16 cellular contexts compared by ENCODE assay signal in genomic region chr21:36732761-36733160, GRCh38. TPM values are rescaled to one million over a fixed set of nuclear protein-coding genes. Genes with fewer than 3 reads are reported as not detected.
A peak's percentile ranks its signal among the peaks of the same experiment; 100 is the strongest.
DNase-seq lines count a peak whose midpoint lies in the region; ATAC-seq and TF ChIP-seq lines count a peak whose summit lies in the region.
"Had no signal": no experiment of that assay in that cellular context is flagged by ENCODE, and none has a peak within 500 bp of the region (broad histone marks: within the 10 kb centered on the region; RNA-seq: fewer than 3 reads in every experiment).

No MANE protein-coding gene starts in this region.

- 89 to 95% methylated on average over 5 to 7 of the region's 7 CpGs for WGBS in endodermal cell (ENCODE audit: insufficient coverage in 1 of 2, insufficient read length in 1 of 2), 2 experiments

- CTCF ChIA-PET in RWPE1 (lab: Yijun Ruan, JAX) = interaction anchor here (0.6 kb wide), 1 partner anchor 106 kb away, joined by 3 read pairs; no protein-coding TSS in a partner anchor

- no peak overlapping the region for H3K4me3 ChIP-seq in endodermal cell (ENCODE audit: low read length)
- H3K4me3 ChIP-seq: BLaER1 treated with 17β-estradiol and CSF1 and Interleukin-3, amounts not matched to agents 10 nM and 100 nM had no signal

- H3K4me1 ChIP-seq in endodermal cell (ENCODE audit: control insufficient read depth, insufficient read depth, low read length) = no peaks in the 10 kb centered on the region

- DNase-seq in ELF-1 (ENCODE audit: low read depth, low spot score) = peak; percentile 60
- no peak for DNase-seq in RWPE1 (ENCODE audit: low spot score)
- DNase-seq in endodermal cell = peak; percentile 35
- DNase-seq in osteocyte (ENCODE audit: extremely low spot score, unreplicated experiment) = peak; percentile 81
- no peak for DNase-seq in SIG-M5 treated with dmso at 0.1 percent for 504 hours (lab: John Stamatoyannopoulos, UW; ENCODE audit: unreplicated experiment)
- no peak for DNase-seq in SKM-1 treated with dmso at 0.1 percent for 144 hours (lab: John Stamatoyannopoulos, UW; ENCODE audit: unreplicated experiment)
- DNase-seq: ACHN; CD4-positive, alpha-beta T cell; DMS153; DMS79 treated with DMSO at 0.1 percent for 48 hours; EL; GDM1; IMR-90 had no signal

- H3K27me3 Mint-ChIP-seq in endodermal cell (ENCODE audit: insufficient read depth) = peaks cover 68% of the 10 kb centered on the region
- peaks cover 16% of the 10 kb centered on the region for H3K27me3 Mint-ChIP-seq in osteocyte (ENCODE audit: unreplicated experiment)

- H3K9me3 ChIP-seq in endodermal cell (ENCODE audit: control insufficient read depth, low read length) = no peaks in the 10 kb centered on the region
- H3K9me3 ChIP-seq: BLaER1 treated with 17β-estradiol and CSF1 and Interleukin-3, amounts not matched to agents 10 nM and 100 nM had no signal

- ATAC-seq in HG03196 (IDR thresholded peaks at IDR 0.05; ENCODE audit: unreplicated experiment) (no peak), GM18498 (IDR thresholded peaks at IDR 0.05; ENCODE audit: unreplicated experiment) (no peak)

- no peak for TF ChIP-seq CTCF in RWPE1 (conservative IDR thresholded peaks at IDR 0.05; ENCODE audit: low read depth)
- no peak for TF ChIP-seq CTCF in endodermal cell (conservative IDR thresholded peaks at IDR 0.05)
- TF ChIP-seq CTCF in osteocyte (IDR thresholded peaks at IDR 0.05) = no peak

- H3K4me1 Mint-ChIP-seq in endodermal cell = peaks cover 4% of the 10 kb centered on the region
- no peaks in the 10 kb centered on the region for H3K4me1 Mint-ChIP-seq in osteocyte (ENCODE audit: unreplicated experiment)

- H3K27me3 ChIP-seq in endodermal cell (ENCODE audit: control insufficient read depth, insufficient read depth, low read length, poor library complexity, severe bottlenecking) = peaks cover 15% of the 10 kb centered on the region
- H3K27me3 ChIP-seq: BLaER1 treated with 17β-estradiol and CSF1 and Interleukin-3, amounts not matched to agents 10 nM and 100 nM had no signal

- no peak overlapping the region for H3K27ac Mint-ChIP-seq in endodermal cell
- no peak overlapping the region for H3K27ac Mint-ChIP-seq in osteocyte (ENCODE audit: unreplicated experiment)
- H3K27ac Mint-ChIP-seq: CD4-positive, alpha-beta T cell had no signal

- H3K9me3 Mint-ChIP-seq in endodermal cell = peaks cover 2% of the 10 kb centered on the region
- no peaks in the 10 kb centered on the region for H3K9me3 Mint-ChIP-seq in osteocyte (ENCODE audit: unreplicated experiment)

- POLR2A ChIA-PET in RWPE1 (lab: Yijun Ruan, JAX; ENCODE audit: low non-redundant PET) = no interaction called here

- H3K27ac ChIP-seq in RWPE1 (peak overlapping the region; percentile 3; the same call in 1 of the 2 replicates), endodermal cell (ENCODE audit: low read depth, low read length) (no peak overlapping the region)
- H3K27ac ChIP-seq: BLaER1 treated with 17β-estradiol and CSF1 and Interleukin-3, amounts not matched to agents 10 nM and 100 nM had no signal

- H3K36me3 ChIP-seq in endodermal cell (ENCODE audit: control insufficient read depth, insufficient read depth, low read length) = no peaks in the 10 kb centered on the region
- H3K36me3 ChIP-seq: BLaER1 treated with 17β-estradiol and CSF1 and Interleukin-3, amounts not matched to agents 10 nM and 100 nM had no signal

- H3K4me3 Mint-ChIP-seq in endodermal cell (no peak overlapping the region), osteocyte (ENCODE audit: unreplicated experiment) (no peak overlapping the region)
- H3K4me3 Mint-ChIP-seq: CD4-positive, alpha-beta T cell had no signal

- no peak overlapping the region for H3K9ac ChIP-seq in endodermal cell (ENCODE audit: extremely low read depth, low read length, poor library complexity, severe bottlenecking)
- H3K9ac ChIP-seq: BLaER1 treated with 17β-estradiol and CSF1 and Interleukin-3, amounts not matched to agents 10 nM and 100 nM had no signal

- H3K36me3 Mint-ChIP-seq in endodermal cell (ENCODE audit: low read depth) (no peaks in the 10 kb centered on the region), osteocyte (ENCODE audit: unreplicated experiment) (no peaks in the 10 kb centered on the region)

RNA-seq across cellular contexts. Expression of gene SIM2, which starts 33.8 kb away (rescaled TPM):
- total RNA-seq in endodermal cell = not detected
- polyA plus RNA-seq in endodermal cell (2013, experiment 1 of 2) = not detected
- polyA plus RNA-seq in endodermal cell (2013, experiment 2 of 2) = 0.04 TPM
- total RNA-seq in osteocyte = 0.86 and 1.5 TPM in 2 replicates
- total RNA-seq: CD4-positive, alpha-beta T cell had no signal

Comparison
In these comparisons a context has a peak if more than half of its experiments do, and no peak if none do; other contexts are left out.
1. DNase-seq: peak in ELF-1 (single experiment), endodermal cell (single experiment) and osteocyte (single experiment); none in RWPE1 (single experiment), SIG-M5 treated with dmso at 0.1 percent for 504 hours (single experiment) and SKM-1 treated with dmso at 0.1 percent for 144 hours (single experiment).